In genomic region chr11:12110714-12111481, GRCh38 we compare ENCODE assay signal across 8 cellular contexts. TPM values are rescaled to one million over a fixed set of nuclear protein-coding genes. Genes with fewer than 3 reads are reported as not detected.
DNase-seq lines count a peak whose midpoint lies in the region; ATAC-seq and TF ChIP-seq lines count a peak whose summit lies in the region.

No MANE protein-coding gene starts in this region.

- peak; percentile 18 for DNase-seq in DMS53 treated with DMSO at 0.1 percent for 48 hours (lab: John Stamatoyannopoulos, UW; ENCODE audit: unreplicated experiment)
- DNase-seq in effector memory CD4-positive, alpha-beta T cell, result peak in 1 of 3 donors; percentile 16
- peak; percentile 44 for DNase-seq in transverse colon
- no peak for DNase-seq in globus pallidus (ENCODE audit: low spot score)

- no peaks in the 10 kb centered on the region for H3K9me3 ChIP-seq in effector memory CD4-positive, alpha-beta T cell (ENCODE audit: control insufficient read depth, low read length)
- H3K9me3 ChIP-seq in mononuclear cell (ENCODE audit: low read depth, low read length) (no peaks in the 10 kb centered on the region), transverse colon (no peaks in the 10 kb centered on the region)

- H3K4me3 ChIP-seq in effector memory CD4-positive, alpha-beta T cell (ENCODE audit: insufficient read depth, low read depth, low read length, poor library complexity, severe bottlenecking), result peak overlapping the region; percentile 50
- H3K4me3 ChIP-seq in mononuclear cell (ENCODE audit: low read length) (peak overlapping the region; percentile 59), transverse colon (peak overlapping the region; percentile 65 to 97 (median 82))

- ATAC-seq in GM19455 (IDR thresholded peaks at IDR 0.05; ENCODE audit: unreplicated experiment) (peak; percentile 46), HG03442 (IDR thresholded peaks at IDR 0.05; ENCODE audit: unreplicated experiment) (peak; percentile 31)

- peak overlapping the region; percentile 54; the same call in 1 of the 2 replicates for H3K27ac ChIP-seq in VCaP
- H3K27ac ChIP-seq in effector memory CD4-positive, alpha-beta T cell (ENCODE audit: insufficient read depth, low read length, poor library complexity, severe bottlenecking), result no peak overlapping the region
- H3K27ac ChIP-seq in transverse colon, result peak overlapping the region; percentile 89 to 98 (median 95)

- TF ChIP-seq POLR2A in transverse colon (IDR thresholded peaks at IDR 0.05), result peak; percentile 59

- H3K27me3 ChIP-seq in effector memory CD4-positive, alpha-beta T cell (replicated peaks; ENCODE audit: control insufficient read depth, insufficient read depth, low read length, poor library complexity, severe bottlenecking), result no peaks in the 10 kb centered on the region
- H3K27me3 ChIP-seq in mononuclear cell (ENCODE audit: insufficient read depth, low read length), result no peaks in the 10 kb centered on the region
- no peaks in the 10 kb centered on the region for H3K27me3 ChIP-seq in transverse colon

- WGBS in transverse colon (ENCODE audit: low coverage in 1 of 2), 2 donors, result 12% methylated on average over 47 of the region's 65 CpGs; no CpG with 5 or more reads in 1 of the 2 donors

- no peak for TF ChIP-seq CTCF in VCaP (conservative IDR thresholded peaks at IDR 0.05)
- TF ChIP-seq CTCF in transverse colon (IDR thresholded peaks at IDR 0.05), result no peak

- TF ChIP-seq EP300 in transverse colon (IDR thresholded peaks at IDR 0.05; ENCODE audit: low read depth), result no peak

- peaks cover 13% of the 10 kb centered on the region for H3K4me1 ChIP-seq in effector memory CD4-positive, alpha-beta T cell (ENCODE audit: control insufficient read depth, insufficient read depth, low read length, poor library complexity, severe bottlenecking)
- H3K4me1 ChIP-seq in mononuclear cell (ENCODE audit: insufficient read depth, low read length) (peaks cover 39% of the 10 kb centered on the region), transverse colon (peaks cover 12 to 44% (median 28%) of the 10 kb centered on the region in 4 donors)

- in situ Hi-C loops in transverse colon (cut with MboI; ENCODE audit: low pct_ligation_motif_present in 1 of 4, low pct_unique_long_range_greater_than_20kb in 1 of 4, low sequenced_read_pairs in 3 of 4), result no loop called here

- H3K36me3 ChIP-seq in effector memory CD4-positive, alpha-beta T cell (ENCODE audit: control insufficient read depth, insufficient read depth, low read length), result no peaks in the 10 kb centered on the region
- no peaks in the 10 kb centered on the region for H3K36me3 ChIP-seq in transverse colon

- intact Hi-C loops in transverse colon (cut with DNase I; ENCODE audit: low total_unique reads), result loop anchor here (10.0 kb wide), 2 partner anchors 64 to 124 kb away; no protein-coding TSS in a partner anchor

RNA-seq across cellular contexts. Expression of gene MICAL2, which starts 0.5 kb away (rescaled TPM):
- total RNA-seq in mononuclear cell (14.5 TPM), transverse colon (100 to 1,000 TPM; 309 to 483 (median 316) TPM)

Comparison
In these comparisons a context has a peak if more than half of its experiments do, and no peak if none do; other contexts are left out.
1. RNA of gene MICAL2, which starts 0.5 kb away (total RNA-seq): 309 to 483 TPM in transverse colon; 14.5 TPM in mononuclear cell (single experiment); every median in the first group is over 10 times any median in the second.
2. Peak in every context shown above with its lines, with median percentiles within 50 percentile points of each other: H3K4me3 ChIP-seq.